In genomic region chrX:139930923-139931645, GRCh38 we compare ENCODE assay signal across 1 cellular context.
TF ChIP-seq lines count a peak whose summit lies in the region.

No MANE protein-coding gene starts in this region.

TF ChIP-seq in K562, 482 proteins besides CTCF, POLR2A, EP300 and RAD21:
- TF ChIP-seq EP400 (IDR thresholded peaks at IDR 0.05) = peak; percentile 28; the same call in 1 of the 2 replicates
- TF ChIP-seq CBFA2T3 (IDR thresholded peaks at IDR 0.05) = no peak
- no peak for TF ChIP-seq ARID3B (CRISPR knock-in tag; IDR thresholded peaks at IDR 0.05; ENCODE audit: borderline replicate concordance)
- peak; percentile 10 for TF ChIP-seq RBBP5 (IDR thresholded peaks at IDR 0.05; ENCODE audit: borderline replicate concordance, insufficient read depth, low read length, poor library complexity, severe bottlenecking)
- no peak for TF ChIP-seq MEF2A (IDR thresholded peaks at IDR 0.05; ENCODE audit: control insufficient read depth, low read depth, low read length)
- peak in 1 of 2 experiments; percentile 32 for TF ChIP-seq NCOA2 (IDR thresholded peaks at IDR 0.05; ENCODE audit: partially characterized antibody in 2 of 2)
- TF ChIP-seq SIN3A (IDR thresholded peaks at IDR 0.05; ENCODE audit: borderline replicate concordance in 2 of 2, control insufficient read depth in 1 of 2, low read depth in 2 of 2, low read length in 2 of 2) = 0 out of 4 replicates have a peak, but pooled peaks of 1 of the 2 experiments have one; percentile 40
- TF ChIP-seq MNT (conservative IDR thresholded peaks at IDR 0.05) = peak; percentile 36 to 48; a peak in 2 of 4 replicates
- TF ChIP-seq NRF1 (conservative IDR thresholded peaks at IDR 0.05 in 1 of 2, IDR thresholded peaks at IDR 0.05 in 1 of 2) = peak; percentile 31 to 38
- TF ChIP-seq BCLAF1 (IDR thresholded peaks at IDR 0.05; ENCODE audit: borderline replicate concordance in 1 of 2, control insufficient read depth in 1 of 2, low read depth in 2 of 2, low read length in 1 of 2) = no peak
- no peak for TF ChIP-seq DNMT1 (IDR thresholded peaks at IDR 0.05)
- TF ChIP-seq RAD51 (IDR thresholded peaks at IDR 0.05; ENCODE audit: borderline replicate concordance, low read depth) = no peak
- TF ChIP-seq ZNF41 (CRISPR knock-in tag; conservative IDR thresholded peaks at IDR 0.05) = no peak
- TF ChIP-seq TGIF2 (CRISPR knock-in tag; IDR thresholded peaks at IDR 0.05) = no peak
- no peak for TF ChIP-seq CEBPZ (IDR thresholded peaks at IDR 0.05; ENCODE audit: borderline replicate concordance, low read depth, low read length)
- no peak for TF ChIP-seq NUFIP1 (IDR thresholded peaks at IDR 0.05; ENCODE audit: partially characterized antibody)
- no peak for TF ChIP-seq NEUROD1 (IDR thresholded peaks at IDR 0.05; ENCODE audit: borderline replicate concordance, low read depth, low read length, partially characterized antibody)
- TF ChIP-seq DDX20 (tag; IDR thresholded peaks at IDR 0.05; ENCODE audit: low read depth) = no peak
- no peak for TF ChIP-seq ZMIZ1 (IDR thresholded peaks at IDR 0.05; ENCODE audit: low read depth in 2 of 2, low read length in 2 of 2)
- TF ChIP-seq RBFOX2 (IDR thresholded peaks at IDR 0.05; ENCODE audit: low read depth, low read length) = 0 out of 2 replicates have a peak, but pooled peaks have one; percentile 46
- TF ChIP-seq E4F1 (CRISPR knock-in tag; IDR thresholded peaks at IDR 0.05; ENCODE audit: borderline replicate concordance) = no peak
